1 cellular context compared by ENCODE assay signal in the genomic region with DNA sequence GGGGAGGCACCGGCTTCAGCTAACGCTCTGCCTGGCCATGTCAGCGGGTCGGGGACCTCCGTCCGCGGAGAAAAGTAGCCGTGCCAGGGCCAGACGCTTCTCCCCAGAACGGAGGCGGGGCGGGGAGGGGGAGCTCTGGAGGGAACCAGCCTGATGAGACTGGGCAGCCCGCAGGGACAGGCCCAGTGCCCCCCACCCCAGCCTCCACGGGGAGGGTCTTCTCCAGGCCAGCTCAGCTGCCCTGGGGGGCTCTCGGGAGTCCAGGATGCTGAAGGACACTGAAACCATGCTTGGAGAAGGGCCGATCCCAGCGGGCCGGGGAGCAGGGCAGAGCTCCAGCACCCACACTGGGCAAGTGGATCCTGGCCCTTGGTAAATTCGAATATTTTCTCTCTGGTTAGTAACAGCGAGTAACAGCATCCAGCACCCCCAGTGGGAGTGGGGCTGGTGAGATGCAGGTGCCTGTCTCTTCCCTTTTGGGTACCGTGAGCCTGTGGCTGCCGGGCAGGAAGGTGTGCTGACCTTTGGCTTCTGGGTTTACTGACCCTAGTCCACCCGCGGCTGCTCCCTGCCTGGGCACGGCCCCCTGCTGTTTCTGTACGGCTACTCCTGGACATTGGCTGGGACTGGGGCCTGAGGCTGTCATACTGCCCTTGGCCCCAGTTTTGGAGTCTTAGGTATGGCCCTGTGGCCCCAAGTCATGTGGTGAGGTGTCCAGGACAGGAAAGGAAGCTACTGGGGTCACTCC.
TF ChIP-seq lines count a peak whose summit lies in the region.

No MANE protein-coding gene starts in this region.

TF ChIP-seq in HepG2, 621 proteins besides CTCF, POLR2A, EP300 and RAD21 (continued from another document and continues in another):
- TF ChIP-seq, protein P1, sequence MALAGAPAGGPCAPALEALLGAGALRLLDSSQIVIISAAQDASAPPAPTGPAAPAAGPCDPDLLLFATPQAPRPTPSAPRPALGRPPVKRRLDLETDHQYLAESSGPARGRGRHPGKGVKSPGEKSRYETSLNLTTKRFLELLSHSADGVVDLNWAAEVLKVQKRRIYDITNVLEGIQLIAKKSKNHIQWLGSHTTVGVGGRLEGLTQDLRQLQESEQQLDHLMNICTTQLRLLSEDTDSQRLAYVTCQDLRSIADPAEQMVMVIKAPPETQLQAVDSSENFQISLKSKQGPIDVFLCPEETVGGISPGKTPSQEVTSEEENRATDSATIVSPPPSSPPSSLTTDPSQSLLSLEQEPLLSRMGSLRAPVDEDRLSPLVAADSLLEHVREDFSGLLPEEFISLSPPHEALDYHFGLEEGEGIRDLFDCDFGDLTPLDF (CRISPR knock-in tag; IDR thresholded peaks at IDR 0.05): no peak
- no peak for TF ChIP-seq HNRNPK (IDR thresholded peaks at IDR 0.05; ENCODE audit: low read depth, low read length, poor library complexity, severe bottlenecking)
- TF ChIP-seq HDAC6 (IDR thresholded peaks at IDR 0.05; ENCODE audit: low read depth, low read length): no peak
- no peak for TF ChIP-seq ZNF674 (CRISPR knock-in tag; IDR thresholded peaks at IDR 0.05; ENCODE audit: low read depth)
- TF ChIP-seq, protein P2, sequence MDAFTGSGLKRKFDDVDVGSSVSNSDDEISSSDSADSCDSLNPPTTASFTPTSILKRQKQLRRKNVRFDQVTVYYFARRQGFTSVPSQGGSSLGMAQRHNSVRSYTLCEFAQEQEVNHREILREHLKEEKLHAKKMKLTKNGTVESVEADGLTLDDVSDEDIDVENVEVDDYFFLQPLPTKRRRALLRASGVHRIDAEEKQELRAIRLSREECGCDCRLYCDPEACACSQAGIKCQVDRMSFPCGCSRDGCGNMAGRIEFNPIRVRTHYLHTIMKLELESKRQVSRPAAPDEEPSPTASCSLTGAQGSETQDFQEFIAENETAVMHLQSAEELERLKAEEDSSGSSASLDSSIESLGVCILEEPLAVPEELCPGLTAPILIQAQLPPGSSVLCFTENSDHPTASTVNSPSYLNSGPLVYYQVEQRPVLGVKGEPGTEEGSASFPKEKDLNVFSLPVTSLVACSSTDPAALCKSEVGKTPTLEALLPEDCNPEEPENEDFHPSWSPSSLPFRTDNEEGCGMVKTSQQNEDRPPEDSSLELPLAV (CRISPR knock-in tag; conservative IDR thresholded peaks at IDR 0.05; ENCODE audit: low read depth): no peak
- TF ChIP-seq, protein P3, sequence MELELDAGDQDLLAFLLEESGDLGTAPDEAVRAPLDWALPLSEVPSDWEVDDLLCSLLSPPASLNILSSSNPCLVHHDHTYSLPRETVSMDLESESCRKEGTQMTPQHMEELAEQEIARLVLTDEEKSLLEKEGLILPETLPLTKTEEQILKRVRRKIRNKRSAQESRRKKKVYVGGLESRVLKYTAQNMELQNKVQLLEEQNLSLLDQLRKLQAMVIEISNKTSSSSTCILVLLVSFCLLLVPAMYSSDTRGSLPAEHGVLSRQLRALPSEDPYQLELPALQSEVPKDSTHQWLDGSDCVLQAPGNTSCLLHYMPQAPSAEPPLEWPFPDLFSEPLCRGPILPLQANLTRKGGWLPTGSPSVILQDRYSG (CRISPR knock-in tag; IDR thresholded peaks at IDR 0.05): no peak
- no peak for TF ChIP-seq ESRRA (CRISPR knock-in tag; IDR thresholded peaks at IDR 0.05; ENCODE audit: low read depth)
- TF ChIP-seq, protein P4, sequence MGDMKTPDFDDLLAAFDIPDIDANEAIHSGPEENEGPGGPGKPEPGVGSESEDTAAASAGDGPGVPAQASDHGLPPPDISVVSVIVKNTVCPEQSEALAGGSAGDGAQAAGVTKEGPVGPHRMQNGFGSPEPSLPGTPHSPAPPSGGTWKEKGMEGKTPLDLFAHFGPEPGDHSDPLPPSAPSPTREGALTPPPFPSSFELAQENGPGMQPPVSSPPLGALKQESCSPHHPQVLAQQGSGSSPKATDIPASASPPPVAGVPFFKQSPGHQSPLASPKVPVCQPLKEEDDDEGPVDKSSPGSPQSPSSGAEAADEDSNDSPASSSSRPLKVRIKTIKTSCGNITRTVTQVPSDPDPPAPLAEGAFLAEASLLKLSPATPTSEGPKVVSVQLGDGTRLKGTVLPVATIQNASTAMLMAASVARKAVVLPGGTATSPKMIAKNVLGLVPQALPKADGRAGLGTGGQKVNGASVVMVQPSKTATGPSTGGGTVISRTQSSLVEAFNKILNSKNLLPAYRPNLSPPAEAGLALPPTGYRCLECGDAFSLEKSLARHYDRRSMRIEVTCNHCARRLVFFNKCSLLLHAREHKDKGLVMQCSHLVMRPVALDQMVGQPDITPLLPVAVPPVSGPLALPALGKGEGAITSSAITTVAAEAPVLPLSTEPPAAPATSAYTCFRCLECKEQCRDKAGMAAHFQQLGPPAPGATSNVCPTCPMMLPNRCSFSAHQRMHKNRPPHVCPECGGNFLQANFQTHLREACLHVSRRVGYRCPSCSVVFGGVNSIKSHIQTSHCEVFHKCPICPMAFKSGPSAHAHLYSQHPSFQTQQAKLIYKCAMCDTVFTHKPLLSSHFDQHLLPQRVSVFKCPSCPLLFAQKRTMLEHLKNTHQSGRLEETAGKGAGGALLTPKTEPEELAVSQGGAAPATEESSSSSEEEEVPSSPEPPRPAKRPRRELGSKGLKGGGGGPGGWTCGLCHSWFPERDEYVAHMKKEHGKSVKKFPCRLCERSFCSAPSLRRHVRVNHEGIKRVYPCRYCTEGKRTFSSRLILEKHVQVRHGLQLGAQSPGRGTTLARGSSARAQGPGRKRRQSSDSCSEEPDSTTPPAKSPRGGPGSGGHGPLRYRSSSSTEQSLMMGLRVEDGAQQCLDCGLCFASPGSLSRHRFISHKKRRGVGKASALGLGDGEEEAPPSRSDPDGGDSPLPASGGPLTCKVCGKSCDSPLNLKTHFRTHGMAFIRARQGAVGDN (CRISPR knock-in tag; IDR thresholded peaks at IDR 0.05): peak; percentile 74
- no peak for TF ChIP-seq RBFOX2 (IDR thresholded peaks at IDR 0.05; ENCODE audit: low read depth, low read length)
- no peak for TF ChIP-seq ASH2L (IDR thresholded peaks at IDR 0.05; ENCODE audit: insufficient read length, low read depth, low read length)
- TF ChIP-seq ZNF629 (CRISPR knock-in tag; conservative IDR thresholded peaks at IDR 0.05): no peak
- TF ChIP-seq, protein P5, sequence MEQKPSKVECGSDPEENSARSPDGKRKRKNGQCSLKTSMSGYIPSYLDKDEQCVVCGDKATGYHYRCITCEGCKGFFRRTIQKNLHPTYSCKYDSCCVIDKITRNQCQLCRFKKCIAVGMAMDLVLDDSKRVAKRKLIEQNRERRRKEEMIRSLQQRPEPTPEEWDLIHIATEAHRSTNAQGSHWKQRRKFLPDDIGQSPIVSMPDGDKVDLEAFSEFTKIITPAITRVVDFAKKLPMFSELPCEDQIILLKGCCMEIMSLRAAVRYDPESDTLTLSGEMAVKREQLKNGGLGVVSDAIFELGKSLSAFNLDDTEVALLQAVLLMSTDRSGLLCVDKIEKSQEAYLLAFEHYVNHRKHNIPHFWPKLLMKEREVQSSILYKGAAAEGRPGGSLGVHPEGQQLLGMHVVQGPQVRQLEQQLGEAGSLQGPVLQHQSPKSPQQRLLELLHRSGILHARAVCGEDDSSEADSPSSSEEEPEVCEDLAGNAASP (CRISPR knock-in tag; IDR thresholded peaks at IDR 0.05; ENCODE audit: borderline replicate concordance): peak; percentile 55; the same call in 1 of the 2 replicates
- TF ChIP-seq MED1 (CRISPR knock-in tag; IDR thresholded peaks at IDR 0.05): 0 out of 2 replicates have a peak, but pooled peaks have one; percentile 43
- no peak for TF ChIP-seq ZNF333 (CRISPR knock-in tag; IDR thresholded peaks at IDR 0.05; ENCODE audit: borderline replicate concordance)
- no peak for TF ChIP-seq CREB1 (IDR thresholded peaks at IDR 0.05)
- no peak for TF ChIP-seq CREB1 (CRISPR knock-in tag; IDR thresholded peaks at IDR 0.05)
- TF ChIP-seq ZNF468 (CRISPR knock-in tag; IDR thresholded peaks at IDR 0.05): no peak
- no peak for TF ChIP-seq SSRP1 (CRISPR knock-in tag; IDR thresholded peaks at IDR 0.05)
- 0 out of 2 replicates have a peak, but pooled peaks have one; percentile 20 for TF ChIP-seq SAP130 (CRISPR knock-in tag; IDR thresholded peaks at IDR 0.05; ENCODE audit: low read depth)
- TF ChIP-seq, protein P6, sequence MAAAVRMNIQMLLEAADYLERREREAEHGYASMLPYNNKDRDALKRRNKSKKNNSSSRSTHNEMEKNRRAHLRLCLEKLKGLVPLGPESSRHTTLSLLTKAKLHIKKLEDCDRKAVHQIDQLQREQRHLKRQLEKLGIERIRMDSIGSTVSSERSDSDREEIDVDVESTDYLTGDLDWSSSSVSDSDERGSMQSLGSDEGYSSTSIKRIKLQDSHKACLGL (CRISPR knock-in tag; IDR thresholded peaks at IDR 0.05): no peak
- TF ChIP-seq, protein P7, sequence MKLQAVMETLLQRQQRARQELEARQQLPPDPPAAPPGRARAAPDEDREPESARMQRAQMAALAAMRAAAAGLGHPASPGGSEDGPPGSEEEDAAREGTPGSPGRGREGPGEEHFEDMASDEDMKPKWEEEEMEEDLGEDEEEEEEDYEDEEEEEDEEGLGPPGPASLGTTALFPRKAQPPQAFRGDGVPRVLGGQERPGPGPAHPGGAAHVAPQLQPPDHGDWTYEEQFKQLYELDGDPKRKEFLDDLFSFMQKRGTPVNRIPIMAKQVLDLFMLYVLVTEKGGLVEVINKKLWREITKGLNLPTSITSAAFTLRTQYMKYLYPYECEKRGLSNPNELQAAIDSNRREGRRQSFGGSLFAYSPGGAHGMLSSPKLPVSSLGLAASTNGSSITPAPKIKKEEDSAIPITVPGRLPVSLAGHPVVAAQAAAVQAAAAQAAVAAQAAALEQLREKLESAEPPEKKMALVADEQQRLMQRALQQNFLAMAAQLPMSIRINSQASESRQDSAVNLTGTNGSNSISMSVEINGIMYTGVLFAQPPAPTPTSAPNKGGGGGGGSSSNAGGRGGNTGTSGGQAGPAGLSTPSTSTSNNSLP (IDR thresholded peaks at IDR 0.05; ENCODE audit: low read depth, low read length): no peak
- TF ChIP-seq, protein P8, sequence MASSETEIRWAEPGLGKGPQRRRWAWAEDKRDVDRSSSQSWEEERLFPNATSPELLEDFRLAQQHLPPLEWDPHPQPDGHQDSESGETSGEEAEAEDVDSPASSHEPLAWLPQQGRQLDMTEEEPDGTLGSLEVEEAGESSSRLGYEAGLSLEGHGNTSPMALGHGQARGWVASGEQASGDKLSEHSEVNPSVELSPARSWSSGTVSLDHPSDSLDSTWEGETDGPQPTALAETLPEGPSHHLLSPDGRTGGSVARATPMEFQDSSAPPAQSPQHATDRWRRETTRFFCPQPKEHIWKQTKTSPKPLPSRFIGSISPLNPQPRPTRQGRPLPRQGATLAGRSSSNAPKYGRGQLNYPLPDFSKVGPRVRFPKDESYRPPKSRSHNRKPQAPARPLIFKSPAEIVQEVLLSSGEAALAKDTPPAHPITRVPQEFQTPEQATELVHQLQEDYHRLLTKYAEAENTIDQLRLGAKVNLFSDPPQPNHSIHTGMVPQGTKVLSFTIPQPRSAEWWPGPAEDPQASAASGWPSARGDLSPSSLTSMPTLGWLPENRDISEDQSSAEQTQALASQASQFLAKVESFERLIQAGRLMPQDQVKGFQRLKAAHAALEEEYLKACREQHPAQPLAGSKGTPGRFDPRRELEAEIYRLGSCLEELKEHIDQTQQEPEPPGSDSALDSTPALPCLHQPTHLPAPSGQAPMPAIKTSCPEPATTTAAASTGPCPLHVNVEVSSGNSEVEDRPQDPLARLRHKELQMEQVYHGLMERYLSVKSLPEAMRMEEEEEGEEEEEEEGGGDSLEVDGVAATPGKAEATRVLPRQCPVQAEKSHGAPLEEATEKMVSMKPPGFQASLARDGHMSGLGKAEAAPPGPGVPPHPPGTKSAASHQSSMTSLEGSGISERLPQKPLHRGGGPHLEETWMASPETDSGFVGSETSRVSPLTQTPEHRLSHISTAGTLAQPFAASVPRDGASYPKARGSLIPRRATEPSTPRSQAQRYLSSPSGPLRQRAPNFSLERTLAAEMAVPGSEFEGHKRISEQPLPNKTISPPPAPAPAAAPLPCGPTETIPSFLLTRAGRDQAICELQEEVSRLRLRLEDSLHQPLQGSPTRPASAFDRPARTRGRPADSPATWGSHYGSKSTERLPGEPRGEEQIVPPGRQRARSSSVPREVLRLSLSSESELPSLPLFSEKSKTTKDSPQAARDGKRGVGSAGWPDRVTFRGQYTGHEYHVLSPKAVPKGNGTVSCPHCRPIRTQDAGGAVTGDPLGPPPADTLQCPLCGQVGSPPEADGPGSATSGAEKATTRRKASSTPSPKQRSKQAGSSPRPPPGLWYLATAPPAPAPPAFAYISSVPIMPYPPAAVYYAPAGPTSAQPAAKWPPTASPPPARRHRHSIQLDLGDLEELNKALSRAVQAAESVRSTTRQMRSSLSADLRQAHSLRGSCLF (CRISPR knock-in tag; IDR thresholded peaks at IDR 0.05; ENCODE audit: borderline replicate concordance): no peak
- TF ChIP-seq NFRKB (IDR thresholded peaks at IDR 0.05): no peak
- no peak for TF ChIP-seq KMT2B (CRISPR knock-in tag; IDR thresholded peaks at IDR 0.05)
- TF ChIP-seq, protein P9, sequence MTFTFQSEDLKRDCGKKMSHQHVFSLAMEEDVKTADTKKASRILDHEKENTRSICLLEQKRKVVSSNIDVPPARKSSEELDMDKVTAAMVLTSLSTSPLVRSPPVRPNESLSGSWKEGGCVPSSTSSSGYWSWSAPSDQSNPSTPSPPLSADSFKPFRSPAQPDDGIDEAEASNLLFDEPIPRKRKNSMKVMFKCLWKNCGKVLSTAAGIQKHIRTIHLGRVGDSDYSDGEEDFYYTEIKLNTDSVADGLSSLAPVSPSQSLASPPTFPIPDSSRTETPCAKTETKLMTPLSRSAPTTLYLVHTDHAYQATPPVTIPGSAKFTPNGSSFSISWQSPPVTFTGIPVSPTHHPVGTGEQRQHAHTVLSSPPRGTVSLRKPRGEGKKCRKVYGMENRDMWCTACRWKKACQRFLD (CRISPR knock-in tag; IDR thresholded peaks at IDR 0.05; ENCODE audit: borderline replicate concordance): no peak
- no peak for TF ChIP-seq ZNF33A (CRISPR knock-in tag; IDR thresholded peaks at IDR 0.05; ENCODE audit: borderline replicate concordance)
- TF ChIP-seq, protein P10, sequence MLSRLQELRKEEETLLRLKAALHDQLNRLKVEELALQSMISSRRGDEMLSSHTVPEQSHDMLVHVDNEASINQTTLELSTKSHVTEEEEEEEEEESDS (CRISPR knock-in tag; IDR thresholded peaks at IDR 0.05; ENCODE audit: borderline replicate concordance): no peak
- no peak for TF ChIP-seq LCORL (IDR thresholded peaks at IDR 0.05)
- TF ChIP-seq LCORL (CRISPR knock-in tag; IDR thresholded peaks at IDR 0.05): peak; percentile 58; the same call in 1 of the 2 replicates
- TF ChIP-seq ZFX (CRISPR knock-in tag; IDR thresholded peaks at IDR 0.05; ENCODE audit: low read depth): peak; percentile 23; the same call in 1 of the 2 replicates
- TF ChIP-seq, protein P11, sequence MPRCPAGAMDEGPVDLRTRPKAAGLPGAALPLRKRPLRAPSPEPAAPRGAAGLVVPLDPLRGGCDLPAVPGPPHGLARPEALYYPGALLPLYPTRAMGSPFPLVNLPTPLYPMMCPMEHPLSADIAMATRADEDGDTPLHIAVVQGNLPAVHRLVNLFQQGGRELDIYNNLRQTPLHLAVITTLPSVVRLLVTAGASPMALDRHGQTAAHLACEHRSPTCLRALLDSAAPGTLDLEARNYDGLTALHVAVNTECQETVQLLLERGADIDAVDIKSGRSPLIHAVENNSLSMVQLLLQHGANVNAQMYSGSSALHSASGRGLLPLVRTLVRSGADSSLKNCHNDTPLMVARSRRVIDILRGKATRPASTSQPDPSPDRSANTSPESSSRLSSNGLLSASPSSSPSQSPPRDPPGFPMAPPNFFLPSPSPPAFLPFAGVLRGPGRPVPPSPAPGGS (CRISPR knock-in tag; IDR thresholded peaks at IDR 0.05): no peak
- TF ChIP-seq, protein P12, sequence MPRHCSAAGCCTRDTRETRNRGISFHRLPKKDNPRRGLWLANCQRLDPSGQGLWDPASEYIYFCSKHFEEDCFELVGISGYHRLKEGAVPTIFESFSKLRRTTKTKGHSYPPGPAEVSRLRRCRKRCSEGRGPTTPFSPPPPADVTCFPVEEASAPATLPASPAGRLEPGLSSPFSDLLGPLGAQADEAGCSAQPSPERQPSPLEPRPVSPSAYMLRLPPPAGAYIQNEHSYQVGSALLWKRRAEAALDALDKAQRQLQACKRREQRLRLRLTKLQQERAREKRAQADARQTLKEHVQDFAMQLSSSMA (CRISPR knock-in tag; IDR thresholded peaks at IDR 0.05): no peak
